Comparison of ENCODE assay signal across 8 cellular contexts in genomic region chr17:47694818-47695663, GRCh38. TPM values are rescaled to one million over a fixed set of nuclear protein-coding genes. Genes with fewer than 3 reads are reported as not detected.
DNase-seq lines count a peak whose midpoint lies in the region; ATAC-seq and TF ChIP-seq lines count a peak whose summit lies in the region.

No MANE protein-coding gene starts in this region.

- WGBS in aorta, 2 donors, result 4 to 6% methylated on average over 58 to 60 of the region's 60 CpGs

- H3F3A ChIP-seq in neural progenitor cell (ENCODE audit: low read depth), result peaks cover 18% of the 10 kb centered on the region

- no peaks in the 10 kb centered on the region for H3K9me3 ChIP-seq in neural progenitor cell (ENCODE audit: low read depth)
- H3K9me3 ChIP-seq in aorta (ENCODE audit: control insufficient read depth, low read length), result no peaks in the 10 kb centered on the region

- H3K27ac Mint-ChIP-seq in neural progenitor cell, result no peak overlapping the region

- no peaks in the 10 kb centered on the region for H3K9me3 Mint-ChIP-seq in neural progenitor cell

- H3K27ac ChIP-seq in neural progenitor cell (no peak overlapping the region), aorta (ENCODE audit: low read depth in 1 of 2, low read length in 2 of 2) (peak overlapping the region in 1 of 2 donors; percentile 19)

- peaks cover 35% of the 10 kb centered on the region for H3K4me1 Mint-ChIP-seq in neural progenitor cell

- ATAC-seq in aorta (ENCODE audit: low FRiP score) (peak; percentile 77), HG02981 (IDR thresholded peaks at IDR 0.05; ENCODE audit: unreplicated experiment) (no peak)

- peaks cover 9% of the 10 kb centered on the region for H3K27me3 Mint-ChIP-seq in neural progenitor cell (ENCODE audit: insufficient read depth, low read depth)

- H3K4me3 ChIP-seq in foreskin fibroblast (ENCODE audit: low read depth in 1 of 2, low read length in 2 of 2) (peak overlapping the region; percentile 70 to 82), neural progenitor cell (peak overlapping the region; percentile 95), aorta (ENCODE audit: low read length in 2 of 2) (peak overlapping the region; percentile 94)

- DNase-seq in Daoy (ENCODE audit: low read depth), result peak; percentile 27
- peak; percentile 60 for DNase-seq in NOMO-1 treated with dmso at 0.1 percent for 144 hours (lab: John Stamatoyannopoulos, UW; ENCODE audit: unreplicated experiment)
- DNase-seq in activated T-helper 9 cell treated with anti-CD3 and anti-CD28 coated beads, Interleukin-2, amount 50 U/mL, for 16 hours (ENCODE audit: low read depth), result peak; percentile 45
- DNase-seq in foreskin fibroblast, result peak; percentile 65 to 87
- DNase-seq in neural progenitor cell (ENCODE audit: low spot score), result peak; percentile 45
- peak in 1 of 2 donors; percentile 84 for DNase-seq in aorta
- DNase-seq in NCI-H2081 treated with DMSO at 0.1 percent for 48 hours (lab: John Stamatoyannopoulos, UW), result no peak

- H3K4me1 ChIP-seq in neural progenitor cell, result peaks cover 12% of the 10 kb centered on the region
- no peaks in the 10 kb centered on the region for H3K4me1 ChIP-seq in aorta (ENCODE audit: control insufficient read depth in 1 of 2, insufficient read depth in 2 of 2, low read length in 2 of 2)

- H3K27me3 ChIP-seq in neural progenitor cell (no peaks in the 10 kb centered on the region), aorta (ENCODE audit: control insufficient read depth in 1 of 2, insufficient read depth in 2 of 2, low read length in 1 of 2) (no peaks in the 10 kb centered on the region)

- peak overlapping the region; percentile 30 for H2AFZ ChIP-seq in neural progenitor cell (replicated peaks)

- intact Hi-C loops in aorta (cut with DNase I), result loop anchor here (10.0 kb wide), 1 partner anchor 110 kb away; no protein-coding TSS in a partner anchor

- no peaks in the 10 kb centered on the region for H3K79me2 ChIP-seq in neural progenitor cell (ENCODE audit: low read depth)

- H3K36me3 ChIP-seq in neural progenitor cell (no peaks in the 10 kb centered on the region), aorta (ENCODE audit: control insufficient read depth in 1 of 2, insufficient read depth in 2 of 2, low read length in 1 of 2) (no peaks in the 10 kb centered on the region)

- H3K4me2 ChIP-seq in neural progenitor cell, result peak overlapping the region; percentile 93

- peak overlapping the region; percentile 91 for H3K4me3 Mint-ChIP-seq in neural progenitor cell

- peaks cover 24% of the 10 kb centered on the region for H4K20me1 ChIP-seq in neural progenitor cell (ENCODE audit: low read depth)

- H3K36me3 Mint-ChIP-seq in neural progenitor cell, result no peaks in the 10 kb centered on the region

- TF ChIP-seq CTCF in foreskin fibroblast (IDR thresholded peaks at IDR 0.05; ENCODE audit: low read depth, low read length) (no peak), neural progenitor cell (IDR thresholded peaks at IDR 0.05) (no peak)

- H3K9ac ChIP-seq in neural progenitor cell, result no peak overlapping the region

RNA-seq across cellular contexts. Expression of gene TBKBP1, which starts 1.1 kb away (rescaled TPM):
- total RNA-seq in Daoy (2014; rRNA removed; shearing (Covaris generic)), result 0.77 and 1.9 TPM in 2 replicates
- 3.0 and 21.6 TPM in 2 replicates for total RNA-seq in neural progenitor cell (ENCODE audit: low replicate concordance)
- total RNA-seq in aorta, result 10 to 100 TPM; 13.2 to 20.2 TPM
- 10 to 100 TPM in 1 of 2 donors, 1 to 10 TPM in 1; 9.3 to 16.2 TPM for polyA plus RNA-seq in aorta

RNA-seq across cellular contexts. Expression of gene TBX21, which starts 38.0 kb away (rescaled TPM):
- 0.06 TPM in 1 of 2 replicates, not detected in the other for total RNA-seq in Daoy (2014; rRNA removed; shearing (Covaris generic))
- total RNA-seq in neural progenitor cell (ENCODE audit: low replicate concordance) (0.12 TPM in 1 of 2 replicates, not detected in the other), aorta (under 1 TPM; 0.39 to 0.99 TPM)
- polyA plus RNA-seq in aorta, result not detected

RNA-seq across cellular contexts. Expression of gene KPNB1, which starts 45.3 kb away (rescaled TPM):
- 541 and 550 TPM in 2 replicates for total RNA-seq in Daoy (2014; rRNA removed; shearing (Covaris generic))
- total RNA-seq in neural progenitor cell (ENCODE audit: low replicate concordance), result 454 and 543 TPM in 2 replicates
- total RNA-seq in aorta, result 100 to 1,000 TPM; 171 to 202 TPM
- 10 to 100 TPM; 39.4 to 58.9 TPM for polyA plus RNA-seq in aorta
